2 cellular contexts compared by ENCODE assay signal in the genomic region with DNA sequence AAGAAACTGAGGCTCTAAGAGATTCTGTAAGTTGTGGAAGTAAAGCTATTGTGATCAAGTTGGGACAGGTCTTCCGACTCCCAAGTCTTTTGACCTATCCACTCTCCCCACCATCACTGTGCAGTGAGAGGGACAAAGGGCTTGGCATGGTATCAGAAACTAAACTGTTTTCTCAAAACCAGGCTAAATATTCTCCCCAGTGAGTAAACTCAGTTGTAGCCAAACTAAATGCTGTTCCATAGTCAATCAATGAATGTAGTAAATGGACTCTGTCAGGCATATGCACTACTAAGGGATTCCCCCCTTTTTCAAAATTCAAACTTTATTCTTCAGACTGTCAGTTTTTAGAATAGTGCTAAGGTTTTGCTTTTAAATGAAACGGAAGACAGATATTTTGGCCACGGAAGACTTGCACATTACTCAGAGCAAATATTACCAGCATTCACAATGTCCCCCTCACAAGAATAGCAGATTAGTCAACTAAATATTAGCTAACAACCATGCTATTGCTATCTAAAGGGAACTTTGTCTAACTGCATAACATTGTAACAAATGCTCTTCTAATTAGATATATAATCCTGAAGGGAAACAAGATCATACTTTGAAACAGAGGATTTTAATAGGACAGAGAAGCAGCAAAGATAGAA.
TF ChIP-seq lines count a peak whose summit lies in the region.

No MANE protein-coding gene starts in this region.

TF ChIP-seq in A549, 52 proteins besides CTCF, POLR2A, EP300 and RAD21:
- no peak for TF ChIP-seq RNF2 (IDR thresholded peaks at IDR 0.05; ENCODE audit: borderline replicate concordance, low read depth)
- TF ChIP-seq, protein P1, sequence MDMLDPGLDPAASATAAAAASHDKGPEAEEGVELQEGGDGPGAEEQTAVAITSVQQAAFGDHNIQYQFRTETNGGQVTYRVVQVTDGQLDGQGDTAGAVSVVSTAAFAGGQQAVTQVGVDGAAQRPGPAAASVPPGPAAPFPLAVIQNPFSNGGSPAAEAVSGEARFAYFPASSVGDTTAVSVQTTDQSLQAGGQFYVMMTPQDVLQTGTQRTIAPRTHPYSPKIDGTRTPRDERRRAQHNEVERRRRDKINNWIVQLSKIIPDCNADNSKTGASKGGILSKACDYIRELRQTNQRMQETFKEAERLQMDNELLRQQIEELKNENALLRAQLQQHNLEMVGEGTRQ (IDR thresholded peaks at IDR 0.05) = no peak
TF ChIP-seq in A549: peak in this region for 0.

TF ChIP-seq in IMR-90, 13 proteins besides CTCF, POLR2A, EP300 and RAD21:
- TF ChIP-seq CHD1 (IDR thresholded peaks at IDR 0.05; ENCODE audit: low read depth, low read length) = no peak
- TF ChIP-seq, protein P1 (IDR thresholded peaks at IDR 0.05; ENCODE audit: low read depth, low read length) = no peak
- no peak for TF ChIP-seq MAFK (IDR thresholded peaks at IDR 0.05; ENCODE audit: low read depth, low read length)
- TF ChIP-seq FOS (IDR thresholded peaks at IDR 0.05; ENCODE audit: low read depth, low read length) = no peak
- no peak for TF ChIP-seq NFE2L2 (IDR thresholded peaks at IDR 0.05; ENCODE audit: low read depth, low read length)
- no peak for TF ChIP-seq MXI1 (IDR thresholded peaks at IDR 0.05; ENCODE audit: borderline replicate concordance, low read depth, low read length)
- TF ChIP-seq ELK1 (IDR thresholded peaks at IDR 0.05; ENCODE audit: borderline replicate concordance, low read depth, low read length) = no peak
